21 cellular contexts compared by ENCODE assay signal in the genomic region with DNA sequence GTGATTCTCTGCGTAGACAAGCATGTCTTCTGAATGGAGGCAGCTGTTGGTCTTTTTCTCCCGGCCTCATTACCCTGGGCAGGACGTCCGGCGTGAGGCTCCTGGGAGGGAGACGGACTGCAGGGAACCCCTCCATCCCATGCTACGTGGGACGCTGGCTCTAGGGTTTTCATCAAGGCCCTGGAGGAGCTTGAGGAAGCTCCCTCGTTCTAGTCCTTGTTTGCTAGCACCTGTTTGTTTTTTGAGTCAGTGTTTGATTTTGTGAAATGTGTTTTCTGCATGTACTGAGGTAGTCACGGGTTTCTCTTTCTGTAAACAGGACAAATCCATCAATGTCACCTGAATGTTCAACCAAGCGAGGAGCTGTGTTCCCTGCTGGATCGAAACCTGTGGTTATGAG.
DNase-seq lines count a peak whose midpoint lies in the region; ATAC-seq, FAIRE-seq and TF ChIP-seq lines count a peak whose summit lies in the region.
"Had no signal": no experiment of that assay in that cellular context is flagged by ENCODE, and none has a peak within 500 bp of the region (broad histone marks: within the 10 kb centered on the region; RNA-seq: fewer than 3 reads in every experiment).

No MANE protein-coding gene starts in this region.

- no peak overlapping the region for H3K27ac Mint-ChIP-seq in activated CD4-positive, alpha-beta T cell treated with anti-CD3 and anti-CD28 coated beads, Interleukin-2, amount 10 ng/mL, durations not matched to agents 24 days and 14 days
- no peak overlapping the region for H3K27ac Mint-ChIP-seq in activated CD4-positive, alpha-beta T cell treated with anti-CD3 and anti-CD28 coated beads for 36 hours
- peak overlapping the region; percentile 9 for H3K27ac Mint-ChIP-seq in osteocyte (ENCODE audit: unreplicated experiment)
- H3K27ac Mint-ChIP-seq: CD4-positive, alpha-beta T cell had no signal

- H2BK120ac ChIP-seq in H1 (replicated peaks; ENCODE audit: low read depth, low read length): peak overlapping the region; percentile 61

- intact Hi-C loops in activated CD4-positive, alpha-beta T cell treated with anti-CD3 and anti-CD28 coated beads, Interleukin-2, amount 10 ng/mL, durations not matched to agents 24 days and 14 days (cut with micrococcal nuclease): no loop called here
- intact Hi-C loops in activated CD4-positive, alpha-beta T cell treated with anti-CD3 and anti-CD28 coated beads for 36 hours (cut with DNase I, micrococcal nuclease): no loop called here

- no peaks in the 10 kb centered on the region for H3K9me3 Mint-ChIP-seq in activated CD4-positive, alpha-beta T cell treated with anti-CD3 and anti-CD28 coated beads, Interleukin-2, amount 10 ng/mL, durations not matched to agents 24 days and 14 days
- no peaks in the 10 kb centered on the region for H3K9me3 Mint-ChIP-seq in activated CD4-positive, alpha-beta T cell treated with anti-CD3 and anti-CD28 coated beads for 36 hours (ENCODE audit: low read depth)
- H3K9me3 Mint-ChIP-seq in osteocyte (ENCODE audit: unreplicated experiment): no peaks in the 10 kb centered on the region
- H3K9me3 Mint-ChIP-seq: CD4-positive, alpha-beta T cell had no signal

- peaks cover 0 to 22% (median 10%) of the 10 kb centered on the region in 4 experiments; a peak in 6 of 7 replicates for H3K4me1 ChIP-seq in H1 (replicated peaks in 1 of 4; ENCODE audit: control insufficient read depth in 3 of 4, insufficient read depth in 4 of 4, low read length in 3 of 4)

- no peaks in the 10 kb centered on the region for H3K36me3 ChIP-seq in H1 (ENCODE audit: control insufficient read depth in 2 of 4, insufficient read depth in 4 of 4, low read length in 3 of 4)

- H3K4ac ChIP-seq in H1 (replicated peaks; ENCODE audit: insufficient read length, low read depth, low read length): no peak overlapping the region

- H3K14ac ChIP-seq in H1 (ENCODE audit: insufficient read length): no peak overlapping the region

- peak overlapping the region; percentile 95 for H2BK20ac ChIP-seq in H1 (ENCODE audit: low read length)

- no peaks in the 10 kb centered on the region for H3K23me2 ChIP-seq in H1 (ENCODE audit: low read depth, low read length)

- TF ChIP-seq CTCF in LNCaP clone FGC (IDR thresholded peaks at IDR 0.05; ENCODE audit: control insufficient read depth, extremely low read depth, insufficient read depth): no peak
- TF ChIP-seq CTCF in H1 (IDR thresholded peaks at IDR 0.05; ENCODE audit: control extremely low read depth in 1 of 3, insufficient read depth in 1 of 3, low read depth in 1 of 3, low read length in 3 of 3): no peak
- TF ChIP-seq CTCF in osteocyte (IDR thresholded peaks at IDR 0.05): no peak
- TF ChIP-seq CTCF in omental fat pad (IDR thresholded peaks at IDR 0.05): no peak

- no peak overlapping the region for H2AK5ac ChIP-seq in H1 (ENCODE audit: low read depth, low read length)

- peak overlapping the region; percentile 55; the same call in 1 of the 2 replicates for H2BK12ac ChIP-seq in H1 (ENCODE audit: low read depth, low read length)

- no peaks in the 10 kb centered on the region for H3K79me2 ChIP-seq in H1 (ENCODE audit: control insufficient read depth in 1 of 2, insufficient read depth in 2 of 2, low read length in 2 of 2)

- no peaks in the 10 kb centered on the region; a peak in 1 of 4 replicates for H3K9me3 ChIP-seq in H1 (ENCODE audit: insufficient read depth in 2 of 2, low read depth in 1 of 2, low read length in 1 of 2)
- H3K9me3 ChIP-seq: SK-N-SH had no signal

- no peak for FAIRE-seq in H1 (lab: Jason Lieb, UNC)
- FAIRE-seq: A204.1, GM12891 had no signal

- H3K4me2 ChIP-seq in H1 (ENCODE audit: insufficient read depth in 1 of 2, low read depth in 2 of 2, low read length in 2 of 2): no peak overlapping the region
- H3K4me2 ChIP-seq: SK-N-SH had no signal

- WGBS in H1 (ENCODE audit: extremely low coverage in 1 of 2, insufficient coverage in 1 of 2, insufficient read length in 1 of 2, insufficient replicate concordance in 2 of 2, low coverage in 1 of 2, low lambda C conversion rate in 2 of 2, missing lambda C conversion rate in 1 of 2), 2 experiments: 85% methylated on average over 12 of the region's 12 CpGs; no CpG with 5 or more reads in 1 of the 2 experiments

- 0 out of 2 replicates have a peak overlapping the region, but pooled peaks have one; percentile 12 for H2BK5ac ChIP-seq in H1 (ENCODE audit: low read depth, low read length)

- no peaks in the 10 kb centered on the region for H3K27me3 Mint-ChIP-seq in activated CD4-positive, alpha-beta T cell treated with anti-CD3 and anti-CD28 coated beads, Interleukin-2, amount 10 ng/mL, durations not matched to agents 24 days and 14 days
- H3K27me3 Mint-ChIP-seq in activated CD4-positive, alpha-beta T cell treated with anti-CD3 and anti-CD28 coated beads for 36 hours: no peaks in the 10 kb centered on the region
- H3K27me3 Mint-ChIP-seq in osteocyte (ENCODE audit: unreplicated experiment): no peaks in the 10 kb centered on the region

- no peak overlapping the region for H2AFZ ChIP-seq in H1 (ENCODE audit: low read length)

- no peak for TF ChIP-seq POLR2A in H1 (IDR thresholded peaks at IDR 0.05; ENCODE audit: control extremely low read depth in 1 of 2, low read depth in 2 of 2, low read length in 2 of 2)

- H3K27ac ChIP-seq in H1 (ENCODE audit: low read depth, low read length): no peak overlapping the region

- H3K23ac ChIP-seq in H1 (ENCODE audit: insufficient read length): no peak overlapping the region

- H3K56ac ChIP-seq in H1 (replicated peaks; ENCODE audit: insufficient read length, low read depth, low read length): no peak overlapping the region

- peak overlapping the region; percentile 81; the same call in 1 of the 2 replicates for H2BK15ac ChIP-seq in H1 (ENCODE audit: low read length)

- CTCF ChIA-PET in activated CD4-positive, alpha-beta T cell treated with anti-CD3 and anti-CD28 coated beads for 36 hours (lab: Charles Lee): no interaction called here
- CTCF ChIA-PET in H1 (lab: Charles Lee; ENCODE audit: partially characterized antibody): interaction anchor here (0.8 to 1.3 kb wide), 6 partner anchors 11 to 61 kb away, joined by 3 to 5 read pairs (median 4); no protein-coding TSS in a partner anchor

- H4K91ac ChIP-seq in H1 (replicated peaks; ENCODE audit: insufficient read length, low read length): peak overlapping the region; percentile 44

- no peak for TF ChIP-seq RAD21 in H1 (IDR thresholded peaks at IDR 0.05 in 1 of 2, conservative IDR thresholded peaks at IDR 0.05 in 1 of 2; ENCODE audit: low read depth in 2 of 2, low read length in 2 of 2)

- peak; percentile 41 for DNase-seq in activated CD4-positive, alpha-beta T cell treated with anti-CD3 and anti-CD28 coated beads, Interleukin-2, amount 10 ng/mL, durations not matched to agents 24 days and 14 days
- DNase-seq in activated CD4-positive, alpha-beta T cell treated with anti-CD3 and anti-CD28 coated beads for 36 hours: no peak
- peak; percentile 38 for DNase-seq in LNCaP clone FGC (ENCODE audit: low read depth)
- DNase-seq in H1 (ENCODE audit: low read depth in 1 of 2, low spot score in 2 of 2): no peak
- no peak for DNase-seq in osteocyte (ENCODE audit: extremely low spot score, unreplicated experiment)
- no peak for DNase-seq in ecto neural progenitor cell (ENCODE audit: low spot score)
- no peak for DNase-seq in omental fat pad (ENCODE audit: low spot score)
- DNase-seq: CD4-positive, alpha-beta T cell; DMS153; EL; H9; KBM-7; NCI-H1694 treated with DMSO at 0.1 percent for 48 hours; NCI-H446 treated with DMSO at 0.1 percent for 48 hours; NCI-H748 treated with DMSO at 0.1 percent for 48 hours; NK-92 treated with Interleukin-12 subunit alpha and Interleukin-12 subunit beta, amount 100 ng/mL, for 24 hours; SHP77 treated with DMSO at 0.1 percent for 48 hours; SK-N-SH had no signal

- H3K4me3 Mint-ChIP-seq in activated CD4-positive, alpha-beta T cell treated with anti-CD3 and anti-CD28 coated beads, Interleukin-2, amount 10 ng/mL, durations not matched to agents 24 days and 14 days: no peak overlapping the region
- no peak overlapping the region for H3K4me3 Mint-ChIP-seq in activated CD4-positive, alpha-beta T cell treated with anti-CD3 and anti-CD28 coated beads for 36 hours
- no peak overlapping the region for H3K4me3 Mint-ChIP-seq in osteocyte (ENCODE audit: unreplicated experiment)
- H3K4me3 Mint-ChIP-seq: CD4-positive, alpha-beta T cell; H9 had no signal

- no peaks in the 10 kb centered on the region for H3K36me3 Mint-ChIP-seq in activated CD4-positive, alpha-beta T cell treated with anti-CD3 and anti-CD28 coated beads, Interleukin-2, amount 10 ng/mL, durations not matched to agents 24 days and 14 days (ENCODE audit: low read depth)
- H3K36me3 Mint-ChIP-seq in activated CD4-positive, alpha-beta T cell treated with anti-CD3 and anti-CD28 coated beads for 36 hours (ENCODE audit: low read depth): no peaks in the 10 kb centered on the region
- H3K36me3 Mint-ChIP-seq in osteocyte (ENCODE audit: unreplicated experiment): no peaks in the 10 kb centered on the region

- H3K4me1 Mint-ChIP-seq in activated CD4-positive, alpha-beta T cell treated with anti-CD3 and anti-CD28 coated beads, Interleukin-2, amount 10 ng/mL, durations not matched to agents 24 days and 14 days: no peaks in the 10 kb centered on the region
- H3K4me1 Mint-ChIP-seq in activated CD4-positive, alpha-beta T cell treated with anti-CD3 and anti-CD28 coated beads for 36 hours: no peaks in the 10 kb centered on the region
- H3K4me1 Mint-ChIP-seq in osteocyte (ENCODE audit: unreplicated experiment): peaks cover 14% of the 10 kb centered on the region

- no peaks in the 10 kb centered on the region for H3K79me1 ChIP-seq in H1 (ENCODE audit: low read depth, low read length)

- H4K20me1 ChIP-seq in H1 (replicated peaks in 1 of 2; ENCODE audit: control insufficient read depth in 1 of 2, insufficient read depth in 2 of 2, low read length in 2 of 2): no peaks in the 10 kb centered on the region

- no peak overlapping the region; the same call in 1 of the 2 replicates for H3K18ac ChIP-seq in H1 (ENCODE audit: extremely low read depth, low read length)

- ATAC-seq in activated CD4-positive, alpha-beta T cell treated with anti-CD3 and anti-CD28 coated beads for 36 hours: no peak
- ATAC-seq in HG03378 (IDR thresholded peaks at IDR 0.05; ENCODE audit: unreplicated experiment) (no peak), omental fat pad (ENCODE audit: low FRiP score) (no peak)

- no peak overlapping the region for H3K9ac ChIP-seq in H1 (replicated peaks in 1 of 4; ENCODE audit: extremely low read depth in 1 of 4, low read depth in 3 of 4, low read length in 3 of 4)
- H3K9ac ChIP-seq: SK-N-SH had no signal

- H4K8ac ChIP-seq in H1 (ENCODE audit: extremely low read depth, insufficient read depth, low read length): no peak overlapping the region

- no peak overlapping the region for H4K5ac ChIP-seq in H1 (ENCODE audit: insufficient read length, low read depth, low read length)

- no peaks in the 10 kb centered on the region for H3K27me3 ChIP-seq in H1 (replicated peaks in 1 of 4; ENCODE audit: control insufficient read depth in 3 of 4, extremely low read depth in 1 of 4, insufficient read depth in 3 of 4, low read length in 3 of 4)

- POLR2A ChIA-PET in activated CD4-positive, alpha-beta T cell treated with anti-CD3 and anti-CD28 coated beads for 36 hours (lab: Charles Lee): no interaction called here
- POLR2A ChIA-PET in H1 (lab: Charles Lee; ENCODE audit: partially characterized antibody): interaction anchor here (1.2 kb wide), 1 partner anchor 12 kb away, joined by 3 read pairs; no protein-coding TSS in a partner anchor

- no peak for TF ChIP-seq EP300 in H1 (IDR thresholded peaks at IDR 0.05; ENCODE audit: borderline replicate concordance in 1 of 2, low read depth in 2 of 2, low read length in 2 of 2)

- H3K4me3 ChIP-seq in LNCaP clone FGC (ENCODE audit: low read depth, low read length) (no peak overlapping the region), H1 (ENCODE audit: extremely low read depth in 1 of 4, insufficient read depth in 2 of 4, low read depth in 3 of 4, low read length in 4 of 4) (no peak overlapping the region)

Comparison
In these comparisons a context has a peak if more than half of its experiments do, and no peak if none do; other contexts are left out.
1. DNase-seq: peak in activated CD4-positive, alpha-beta T cell treated with anti-CD3 and anti-CD28 coated beads, Interleukin-2, amount 10 ng/mL, durations not matched to agents 24 days and 14 days (single experiment) and LNCaP clone FGC (single experiment); none in activated CD4-positive, alpha-beta T cell treated with anti-CD3 and anti-CD28 coated beads for 36 hours (single experiment), H1 (0 of 2), osteocyte (single experiment), ecto neural progenitor cell (single experiment) and omental fat pad (single experiment).